ENCODE assay signal across 1 cellular context in genomic region chrX:98956014-98956413, GRCh38.
TF ChIP-seq lines count a peak whose summit lies in the region.

No MANE protein-coding gene starts in this region.

TF ChIP-seq in H1, 55 proteins besides CTCF, POLR2A, EP300 and RAD21:
- TF ChIP-seq CHD1 (IDR thresholded peaks at IDR 0.05; ENCODE audit: low read depth, low read length) (no peak), KDM5A (IDR thresholded peaks at IDR 0.05; ENCODE audit: low read length) (no peak), SP1 (IDR thresholded peaks at IDR 0.05; ENCODE audit: low read depth, low read length) (no peak), TEAD4 (IDR thresholded peaks at IDR 0.05; ENCODE audit: low read depth, low read length) (no peak), NRF1 (IDR thresholded peaks at IDR 0.05; ENCODE audit: low read depth, low read length) (no peak), BCL11A (IDR thresholded peaks at IDR 0.05; ENCODE audit: low read depth in 2 of 2, low read length in 2 of 2) (no peak), SIN3A (conservative IDR thresholded peaks at IDR 0.05 in 1 of 2, IDR thresholded peaks at IDR 0.05 in 1 of 2; ENCODE audit: low read depth in 1 of 2, low read length in 2 of 2) (no peak), RXRA (IDR thresholded peaks at IDR 0.05; ENCODE audit: insufficient read depth, low read depth, low read length) (no peak), JUN (IDR thresholded peaks at IDR 0.05; ENCODE audit: low read depth, low read length) (no peak), JUND (IDR thresholded peaks at IDR 0.05; ENCODE audit: low read length) (no peak), PHF8 (conservative IDR thresholded peaks at IDR 0.05; ENCODE audit: low read depth, low read length) (no peak), KDM4A (IDR thresholded peaks at IDR 0.05; ENCODE audit: low read depth, low read length, severe bottlenecking) (no peak), USF2 (IDR thresholded peaks at IDR 0.05; ENCODE audit: low read length) (no peak)
